In genomic region chr6:3540980-3541379, GRCh38 we compare ENCODE assay signal across 20 cellular contexts.
A peak's percentile ranks its signal among the peaks of the same experiment; 100 is the strongest.
DNase-seq lines count a peak whose midpoint lies in the region; ATAC-seq and TF ChIP-seq lines count a peak whose summit lies in the region.
"Had no signal": no experiment of that assay in that cellular context is flagged by ENCODE, and none has a peak within 500 bp of the region (broad histone marks: within the 10 kb centered on the region; RNA-seq: fewer than 3 reads in every experiment).

No MANE protein-coding gene starts in this region.

- H3F3A ChIP-seq in GM23338 (replicated peaks; ENCODE audit: low read depth): no peaks in the 10 kb centered on the region

- H4K20me1 ChIP-seq in BLaER1 treated with 17β-estradiol and CSF1 and Interleukin-3, amounts not matched to agents 10 nM and 100 nM: no peaks in the 10 kb centered on the region
- no peaks in the 10 kb centered on the region for H4K20me1 ChIP-seq in GM23338 (replicated peaks; ENCODE audit: insufficient read depth)

- no peaks in the 10 kb centered on the region for H3K9me2 ChIP-seq in GM23338 (ENCODE audit: insufficient read depth)

- H2AFZ ChIP-seq in GM23338: 0 out of 2 replicates have a peak overlapping the region, but pooled peaks have one; percentile 30

- H3K9ac ChIP-seq in BLaER1 treated with 17β-estradiol and CSF1 and Interleukin-3, amounts not matched to agents 10 nM and 100 nM: no peak overlapping the region

- ATAC-seq in GM23338 (no peak), mucosa of descending colon (peak; percentile 71), HG02938 (IDR thresholded peaks at IDR 0.05; ENCODE audit: unreplicated experiment) (no peak)
- ATAC-seq: GM12878 had no signal

- no peaks in the 10 kb centered on the region for H3K79me2 ChIP-seq in GM23338 (replicated peaks; ENCODE audit: insufficient read depth)

- H3K9me3 Mint-ChIP-seq in GM23338: no peaks in the 10 kb centered on the region
- no peaks in the 10 kb centered on the region for H3K9me3 Mint-ChIP-seq in endothelial cell (ENCODE audit: unreplicated experiment)
- no peaks in the 10 kb centered on the region for H3K9me3 Mint-ChIP-seq in HFFc6
- H3K9me3 Mint-ChIP-seq: CD4-positive, alpha-beta memory T cell had no signal

- no peaks in the 10 kb centered on the region for H3K27me3 ChIP-seq in BLaER1 treated with 17β-estradiol and CSF1 and Interleukin-3, amounts not matched to agents 10 nM and 100 nM
- H3K27me3 ChIP-seq in GM23338 (ENCODE audit: insufficient read depth): no peaks in the 10 kb centered on the region
- H3K27me3 ChIP-seq: Peyer's patch had no signal

- H3K36me3 ChIP-seq in BLaER1 treated with 17β-estradiol and CSF1 and Interleukin-3, amounts not matched to agents 10 nM and 100 nM: no peaks in the 10 kb centered on the region
- H3K36me3 ChIP-seq in GM23338 (ENCODE audit: insufficient read depth) (no peaks in the 10 kb centered on the region), mucosa of descending colon (ENCODE audit: low read depth) (no peaks in the 10 kb centered on the region)
- H3K36me3 ChIP-seq: Peyer's patch had no signal

- no peak for DNase-seq in GM23338 (ENCODE audit: low spot score)
- no peak for DNase-seq in endothelial cell (ENCODE audit: low spot score)
- DNase-seq in mucosa of descending colon: peak in 2 of 3 donors; percentile 46 to 58
- no peak for DNase-seq in midbrain (lab: John Stamatoyannopoulos, UW)
- DNase-seq in HFFc6: no peak
- DNase-seq: CD4-positive, alpha-beta memory T cell; DMS79 treated with DMSO at 0.1 percent for 48 hours; GOT3; KG1; NCI-H1417 treated with DMSO at 0.1 percent for 48 hours; NCI-H446; NCI-H82; Right ventricle myocardium superior; T-helper 1 cell had no signal

- H3K27me3 Mint-ChIP-seq in GM23338 (ENCODE audit: insufficient read depth, low read depth, poor library complexity) (peaks cover 10% of the 10 kb centered on the region), endothelial cell (ENCODE audit: unreplicated experiment) (peaks cover 2% of the 10 kb centered on the region), HFFc6 (ENCODE audit: insufficient read depth) (peaks cover 43% of the 10 kb centered on the region)

- intact Hi-C loops in mucosa of descending colon (cut with DNase I, micrococcal nuclease): no loop called here

- H3K27ac ChIP-seq in BLaER1 treated with 17β-estradiol and CSF1 and Interleukin-3, amounts not matched to agents 10 nM and 100 nM: no peak overlapping the region
- no peak overlapping the region for H3K27ac ChIP-seq in GM23338 (ENCODE audit: low read depth)
- H3K27ac ChIP-seq: SK-N-MC had no signal

- TF ChIP-seq CTCF in GM23338 (conservative IDR thresholded peaks at IDR 0.05; ENCODE audit: low read depth in 2 of 2) (no peak), endothelial cell (IDR thresholded peaks at IDR 0.05; ENCODE audit: unreplicated experiment) (no peak), mucosa of descending colon (IDR thresholded peaks at IDR 0.05) (no peak), HFFc6 (IDR thresholded peaks at IDR 0.05) (no peak)

- H3K4me1 Mint-ChIP-seq in GM23338: no peaks in the 10 kb centered on the region; the same call in 2 of the 3 replicates
- H3K4me1 Mint-ChIP-seq in endothelial cell (ENCODE audit: unreplicated experiment): peaks cover 43% of the 10 kb centered on the region
- H3K4me1 Mint-ChIP-seq in HFFc6 (ENCODE audit: low read depth): no peaks in the 10 kb centered on the region
- H3K4me1 Mint-ChIP-seq: B cell had no signal

- no peak overlapping the region for H3K4me3 ChIP-seq in BLaER1 treated with 17β-estradiol and CSF1 and Interleukin-3, amounts not matched to agents 10 nM and 100 nM
- no peak overlapping the region for H3K4me3 ChIP-seq in GM23338
- no peak overlapping the region for H3K4me3 ChIP-seq in mucosa of descending colon
- H3K4me3 ChIP-seq: GM12878, SK-N-MC had no signal

- H3K27ac Mint-ChIP-seq in GM23338: no peak overlapping the region
- H3K27ac Mint-ChIP-seq in endothelial cell (ENCODE audit: unreplicated experiment): peak overlapping the region; percentile 37
- H3K27ac Mint-ChIP-seq in HFFc6: no peak overlapping the region
- H3K27ac Mint-ChIP-seq: B cell; CD4-positive, alpha-beta memory T cell had no signal

- H3K4me1 ChIP-seq in BLaER1 treated with 17β-estradiol and CSF1 and Interleukin-3, amounts not matched to agents 10 nM and 100 nM: peaks cover 10 to 40% (median 34%) of the 10 kb centered on the region in 10 experiments; a peak in 18 of 20 replicates
- H3K4me1 ChIP-seq in GM23338 (ENCODE audit: insufficient read depth) (no peaks in the 10 kb centered on the region), mucosa of descending colon (ENCODE audit: low read depth) (peaks cover 22% of the 10 kb centered on the region)

- H3K4me2 ChIP-seq in BLaER1 treated with 17β-estradiol and CSF1 and Interleukin-3, amounts not matched to agents 10 nM and 100 nM: peak overlapping the region in 9 of 11 experiments; percentile 16 to 75 (median 58); a peak in 16 of 22 replicates
- H3K4me2 ChIP-seq in GM23338: no peak overlapping the region

- no peak overlapping the region for H3K4me3 Mint-ChIP-seq in GM23338
- no peak overlapping the region for H3K4me3 Mint-ChIP-seq in endothelial cell (ENCODE audit: unreplicated experiment)
- no peak overlapping the region for H3K4me3 Mint-ChIP-seq in HFFc6
- H3K4me3 Mint-ChIP-seq: B cell; CD4-positive, alpha-beta memory T cell had no signal

- H3K36me3 Mint-ChIP-seq in GM23338 (ENCODE audit: low read depth): no peaks in the 10 kb centered on the region
- no peaks in the 10 kb centered on the region for H3K36me3 Mint-ChIP-seq in endothelial cell (ENCODE audit: low read depth, unreplicated experiment)
- no peaks in the 10 kb centered on the region for H3K36me3 Mint-ChIP-seq in HFFc6 (ENCODE audit: low read depth)
- H3K36me3 Mint-ChIP-seq: CD4-positive, alpha-beta memory T cell had no signal

- H3K9me3 ChIP-seq in BLaER1 treated with 17β-estradiol and CSF1 and Interleukin-3, amounts not matched to agents 10 nM and 100 nM (replicated peaks in 1 of 11): no peaks in the 10 kb centered on the region
- no peaks in the 10 kb centered on the region for H3K9me3 ChIP-seq in mucosa of descending colon
- H3K9me3 ChIP-seq: Peyer's patch had no signal

TF ChIP-seq in GM23338, 12 proteins besides CTCF, POLR2A, EP300 and RAD21 (continues in another document):
- TF ChIP-seq ZNF331 (CRISPR knock-in tag; IDR thresholded peaks at IDR 0.05; ENCODE audit: low read depth) (no peak), ZNF114 (CRISPR knock-in tag; IDR thresholded peaks at IDR 0.05) (no peak)
- TF ChIP-seq, protein P1, sequence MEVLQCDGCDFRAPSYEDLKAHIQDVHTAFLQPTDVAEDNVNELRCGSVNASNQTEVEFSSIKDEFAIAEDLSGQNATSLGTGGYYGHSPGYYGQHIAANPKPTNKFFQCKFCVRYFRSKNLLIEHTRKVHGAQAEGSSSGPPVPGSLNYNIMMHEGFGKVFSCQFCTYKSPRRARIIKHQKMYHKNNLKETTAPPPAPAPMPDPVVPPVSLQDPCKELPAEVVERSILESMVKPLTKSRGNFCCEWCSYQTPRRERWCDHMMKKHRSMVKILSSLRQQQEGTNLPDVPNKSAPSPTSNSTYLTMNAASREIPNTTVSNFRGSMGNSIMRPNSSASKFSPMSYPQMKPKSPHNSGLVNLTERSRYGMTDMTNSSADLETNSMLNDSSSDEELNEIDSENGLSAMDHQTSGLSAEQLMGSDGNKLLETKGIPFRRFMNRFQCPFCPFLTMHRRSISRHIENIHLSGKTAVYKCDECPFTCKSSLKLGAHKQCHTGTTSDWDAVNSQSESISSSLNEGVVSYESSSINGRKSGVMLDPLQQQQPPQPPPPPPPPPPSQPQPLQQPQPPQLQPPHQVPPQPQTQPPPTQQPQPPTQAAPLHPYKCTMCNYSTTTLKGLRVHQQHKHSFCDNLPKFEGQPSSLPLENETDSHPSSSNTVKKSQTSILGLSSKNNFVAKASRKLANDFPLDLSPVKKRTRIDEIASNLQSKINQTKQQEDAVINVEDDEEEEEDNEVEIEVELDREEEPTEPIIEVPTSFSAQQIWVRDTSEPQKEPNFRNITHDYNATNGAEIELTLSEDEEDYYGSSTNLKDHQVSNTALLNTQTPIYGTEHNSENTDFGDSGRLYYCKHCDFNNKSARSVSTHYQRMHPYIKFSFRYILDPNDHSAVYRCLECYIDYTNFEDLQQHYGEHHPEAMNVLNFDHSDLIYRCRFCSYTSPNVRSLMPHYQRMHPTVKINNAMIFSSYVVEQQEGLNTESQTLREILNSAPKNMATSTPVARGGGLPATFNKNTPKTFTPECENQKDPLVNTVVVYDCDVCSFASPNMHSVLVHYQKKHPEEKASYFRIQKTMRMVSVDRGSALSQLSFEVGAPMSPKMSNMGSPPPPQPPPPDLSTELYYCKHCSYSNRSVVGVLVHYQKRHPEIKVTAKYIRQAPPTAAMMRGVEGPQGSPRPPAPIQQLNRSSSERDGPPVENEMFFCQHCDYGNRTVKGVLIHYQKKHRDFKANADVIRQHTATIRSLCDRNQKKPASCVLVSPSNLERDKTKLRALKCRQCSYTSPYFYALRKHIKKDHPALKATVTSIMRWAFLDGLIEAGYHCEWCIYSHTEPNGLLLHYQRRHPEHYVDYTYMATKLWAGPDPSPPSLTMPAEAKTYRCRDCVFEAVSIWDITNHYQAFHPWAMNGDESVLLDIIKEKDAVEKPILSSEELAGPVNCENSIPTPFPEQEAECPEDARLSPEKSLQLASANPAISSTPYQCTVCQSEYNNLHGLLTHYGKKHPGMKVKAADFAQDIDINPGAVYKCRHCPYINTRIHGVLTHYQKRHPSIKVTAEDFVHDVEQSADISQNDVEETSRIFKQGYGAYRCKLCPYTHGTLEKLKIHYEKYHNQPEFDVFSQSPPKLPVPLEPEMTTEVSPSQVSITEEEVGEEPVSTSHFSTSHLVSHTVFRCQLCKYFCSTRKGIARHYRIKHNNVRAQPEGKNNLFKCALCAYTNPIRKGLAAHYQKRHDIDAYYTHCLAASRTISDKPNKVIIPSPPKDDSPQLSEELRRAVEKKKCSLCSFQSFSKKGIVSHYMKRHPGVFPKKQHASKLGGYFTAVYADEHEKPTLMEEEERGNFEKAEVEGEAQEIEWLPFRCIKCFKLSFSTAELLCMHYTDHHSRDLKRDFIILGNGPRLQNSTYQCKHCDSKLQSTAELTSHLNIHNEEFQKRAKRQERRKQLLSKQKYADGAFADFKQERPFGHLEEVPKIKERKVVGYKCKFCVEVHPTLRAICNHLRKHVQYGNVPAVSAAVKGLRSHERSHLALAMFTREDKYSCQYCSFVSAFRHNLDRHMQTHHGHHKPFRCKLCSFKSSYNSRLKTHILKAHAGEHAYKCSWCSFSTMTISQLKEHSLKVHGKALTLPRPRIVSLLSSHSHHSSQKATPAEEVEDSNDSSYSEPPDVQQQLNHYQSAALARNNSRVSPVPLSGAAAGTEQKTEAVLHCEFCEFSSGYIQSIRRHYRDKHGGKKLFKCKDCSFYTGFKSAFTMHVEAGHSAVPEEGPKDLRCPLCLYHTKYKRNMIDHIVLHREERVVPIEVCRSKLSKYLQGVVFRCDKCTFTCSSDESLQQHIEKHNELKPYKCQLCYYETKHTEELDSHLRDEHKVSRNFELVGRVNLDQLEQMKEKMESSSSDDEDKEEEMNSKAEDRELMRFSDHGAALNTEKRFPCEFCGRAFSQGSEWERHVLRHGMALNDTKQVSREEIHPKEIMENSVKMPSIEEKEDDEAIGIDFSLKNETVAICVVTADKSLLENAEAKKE (CRISPR knock-in tag; IDR thresholded peaks at IDR 0.05): no peak

Comparison
In these comparisons a context has a peak if more than half of its experiments do, and no peak if none do; other contexts are left out.
1. DNase-seq: peak in mucosa of descending colon (2 of 3); none in GM23338 (single experiment), endothelial cell (single experiment), midbrain (single experiment) and HFFc6 (single experiment).